ENCODE assay signal across 17 cellular contexts in genomic region chr21:31236528-31236927, GRCh38.
DNase-seq lines count a peak whose midpoint lies in the region; ATAC-seq and TF ChIP-seq lines count a peak whose summit lies in the region.
"Had no signal": no experiment of that assay in that cellular context is flagged by ENCODE, and none has a peak within 500 bp of the region (broad histone marks: within the 10 kb centered on the region; RNA-seq: fewer than 3 reads in every experiment).

No MANE protein-coding gene starts in this region.

- no peak for ATAC-seq in GM21528 (IDR thresholded peaks at IDR 0.05; ENCODE audit: low FRiP score, unreplicated experiment)
- ATAC-seq in HG02610 (IDR thresholded peaks at IDR 0.05; ENCODE audit: unreplicated experiment): no peak
- ATAC-seq: left ventricle myocardium superior, WTC11 had no signal

- H3K27me3 ChIP-seq in testis: no peaks in the 10 kb centered on the region
- H3K27me3 ChIP-seq: BE2C, cardiac muscle cell, SJCRH30 had no signal

- intact Hi-C loops in testis (cut with DNase I; ENCODE audit: low total_unique reads): no loop called here

- H3K4me3 ChIP-seq in testis: no peak overlapping the region
- H3K4me3 ChIP-seq: cardiac muscle cell, SJCRH30 had no signal

- H3K9me3 ChIP-seq in testis: no peaks in the 10 kb centered on the region
- H3K9me3 ChIP-seq: BE2C, SJCRH30 had no signal

- H3K27ac ChIP-seq in testis: no peak overlapping the region
- H3K27ac ChIP-seq: cardiac muscle cell, SJCRH30 had no signal

- H3K4me1 ChIP-seq in testis: no peaks in the 10 kb centered on the region
- H3K4me1 ChIP-seq: BE2C, SJCRH30 had no signal

- no peaks in the 10 kb centered on the region for H3K36me3 ChIP-seq in testis (ENCODE audit: low read depth, missing control alignments)
- H3K36me3 ChIP-seq: BE2C, cardiac muscle cell, SJCRH30 had no signal

- DNase-seq in A172 (ENCODE audit: low spot score): peak; percentile 27
- peak; percentile 60 for DNase-seq in DMS153 treated with DMSO at 0.1 percent for 48 hours (lab: John Stamatoyannopoulos, UW; ENCODE audit: unreplicated experiment)
- DNase-seq in SW480 (ENCODE audit: low spot score): peak; percentile 93
- peak; percentile 83 for DNase-seq in astrocyte of the hippocampus (ENCODE audit: low read depth, low spot score)
- DNase-seq in NCI-H2029 treated with DMSO at 0.1 percent for 48 hours (lab: John Stamatoyannopoulos, UW): no peak
- DNase-seq in testis: no peak
- DNase-seq: BE2C; effector CD8-positive, alpha-beta T cell; left ventricle myocardium superior; NCI-H1048; NCI-H2227 treated with DMSO at 0.1 percent for 48 hours; posterior cingulate gyrus had no signal

- no peak for TF ChIP-seq POLR2A in testis (IDR thresholded peaks at IDR 0.05)

- TF ChIP-seq CTCF in testis (IDR thresholded peaks at IDR 0.05): no peak

- 86 to 89% methylated on average over 5 of the region's 5 CpGs for WGBS in testis, 2 donors

Comparison
In these comparisons a context has a peak if more than half of its experiments do, and no peak if none do; other contexts are left out.
1. DNase-seq: peak in A172 (single experiment), DMS153 treated with DMSO at 0.1 percent for 48 hours (single experiment), SW480 (single experiment) and astrocyte of the hippocampus (single experiment); none in NCI-H2029 treated with DMSO at 0.1 percent for 48 hours (single experiment) and testis (single experiment).